Comparison of ENCODE assay signal across 8 cellular contexts in the genomic region with DNA sequence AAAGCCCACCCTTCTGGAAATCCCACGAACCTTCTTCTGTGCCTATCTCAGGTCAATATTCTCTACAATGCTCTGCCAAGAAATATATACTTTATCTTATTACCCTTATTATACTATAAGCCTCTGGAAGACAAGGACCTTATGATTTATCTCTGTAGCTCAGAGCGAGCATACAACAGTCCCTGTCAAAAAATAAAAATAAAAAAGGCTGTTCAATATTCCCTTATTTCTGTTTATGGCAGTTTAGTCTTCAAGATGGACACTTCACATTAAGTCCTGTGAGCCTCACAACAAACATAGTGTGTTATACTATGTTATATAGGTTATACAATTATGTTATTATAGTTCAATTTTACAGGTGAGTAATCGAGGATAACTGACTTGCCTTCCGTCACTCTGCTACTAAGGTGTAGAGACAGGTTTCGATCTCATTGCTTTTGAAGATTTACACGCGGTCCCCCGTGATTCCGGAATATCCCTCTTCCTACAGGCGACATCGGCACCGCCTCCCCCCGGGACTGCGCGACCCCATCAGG. TPM values are rescaled to one million over a fixed set of nuclear protein-coding genes. Genes with fewer than 3 reads are reported as not detected.
DNase-seq lines count a peak whose midpoint lies in the region; ATAC-seq and TF ChIP-seq lines count a peak whose summit lies in the region.

No MANE protein-coding gene starts in this region.

- DNase-seq in heart right ventricle = no peak
- DNase-seq in left cardiac atrium = no peak
- DNase-seq in activated T-helper 2 cell treated with anti-CD3 and anti-CD28 coated beads, Interferon-gamma antibody, Interleukin-2, Interleukin-4, amounts not matched to agents 10 μg/mL and 5 μg/mL and 100 μg/mL, durations not matched to agents 14 hours and 24 hours and 36 hours (ENCODE audit: low spot score) = no peak
- no peak for DNase-seq in left colon
- no peak for DNase-seq in thyroid gland
- DNase-seq in OCI-M1 (lab: John Stamatoyannopoulos, UW) = no peak

- H3K9me3 Mint-ChIP-seq in activated T-helper 2 cell treated with anti-CD3 and anti-CD28 coated beads, Interferon-gamma antibody, Interleukin-2, Interleukin-4, amounts not matched to agents 10 μg/mL and 5 μg/mL and 100 μg/mL, durations not matched to agents 14 hours and 24 hours and 36 hours = no peaks in the 10 kb centered on the region

- H3K9me3 ChIP-seq in heart right ventricle (no peaks in the 10 kb centered on the region), thyroid gland (no peaks in the 10 kb centered on the region)

- H3K27ac ChIP-seq in heart right ventricle (peak overlapping the region; percentile 74 to 99 (median 93)), thyroid gland (peak overlapping the region; percentile 95 to 98 (median 97))

- H3K36me3 Mint-ChIP-seq in activated T-helper 2 cell treated with anti-CD3 and anti-CD28 coated beads, Interferon-gamma antibody, Interleukin-2, Interleukin-4, amounts not matched to agents 10 μg/mL and 5 μg/mL and 100 μg/mL, durations not matched to agents 14 hours and 24 hours and 36 hours (ENCODE audit: low read depth) = peaks cover 19% of the 10 kb centered on the region

- H3K4me3 ChIP-seq in heart right ventricle (peak overlapping the region; percentile 74 to 97 (median 89)), thyroid gland (replicated peaks in 1 of 3) (peak overlapping the region; percentile 83 to 98 (median 86))

- H3K36me3 ChIP-seq in heart right ventricle = peaks cover 0 to 39% (median 5%) of the 10 kb centered on the region in 9 donors
- peaks cover 15 to 19% of the 10 kb centered on the region in 2 donors for H3K36me3 ChIP-seq in thyroid gland

- no peak for TF ChIP-seq POLR2A in thyroid gland (IDR thresholded peaks at IDR 0.05)

- no peak for TF ChIP-seq CTCF in heart right ventricle (IDR thresholded peaks at IDR 0.05)
- no peak for TF ChIP-seq CTCF in thyroid gland (IDR thresholded peaks at IDR 0.05)

- peaks cover 29% of the 10 kb centered on the region for H3K4me1 Mint-ChIP-seq in activated T-helper 2 cell treated with anti-CD3 and anti-CD28 coated beads, Interferon-gamma antibody, Interleukin-2, Interleukin-4, amounts not matched to agents 10 μg/mL and 5 μg/mL and 100 μg/mL, durations not matched to agents 14 hours and 24 hours and 36 hours (ENCODE audit: low read depth)

- ATAC-seq in heart right ventricle (peak in 1 of 8 donors; percentile 0), left cardiac atrium (no peak), left colon (peak; percentile 47), GM18858 (IDR thresholded peaks at IDR 0.05; ENCODE audit: unreplicated experiment) (no peak), HG03045 (IDR thresholded peaks at IDR 0.05; ENCODE audit: unreplicated experiment) (no peak)

- no peaks in the 10 kb centered on the region for H3K27me3 Mint-ChIP-seq in activated T-helper 2 cell treated with anti-CD3 and anti-CD28 coated beads, Interferon-gamma antibody, Interleukin-2, Interleukin-4, amounts not matched to agents 10 μg/mL and 5 μg/mL and 100 μg/mL, durations not matched to agents 14 hours and 24 hours and 36 hours (ENCODE audit: low read depth)

- H3K4me3 Mint-ChIP-seq in activated T-helper 2 cell treated with anti-CD3 and anti-CD28 coated beads, Interferon-gamma antibody, Interleukin-2, Interleukin-4, amounts not matched to agents 10 μg/mL and 5 μg/mL and 100 μg/mL, durations not matched to agents 14 hours and 24 hours and 36 hours (ENCODE audit: low read depth) = peak overlapping the region; percentile 99

- H3K27me3 ChIP-seq in heart right ventricle (no peaks in the 10 kb centered on the region), thyroid gland (no peaks in the 10 kb centered on the region)

- H3K4me1 ChIP-seq in heart right ventricle = peaks cover 8 to 28% (median 18%) of the 10 kb centered on the region in 9 donors
- H3K4me1 ChIP-seq in thyroid gland = peaks cover 10 to 15% of the 10 kb centered on the region in 2 donors

- peak overlapping the region; percentile 99 for H3K27ac Mint-ChIP-seq in activated T-helper 2 cell treated with anti-CD3 and anti-CD28 coated beads, Interferon-gamma antibody, Interleukin-2, Interleukin-4, amounts not matched to agents 10 μg/mL and 5 μg/mL and 100 μg/mL, durations not matched to agents 14 hours and 24 hours and 36 hours

- intact Hi-C loops in heart right ventricle (cut with DNase I) = loop anchor here in 4 of 10 donors (5.0 to 10.0 kb wide), 5 partner anchors 37 to 204 kb away; partner anchors contain the start of gene SPTSSA (in 3 of the 4)
- intact Hi-C loops in left cardiac atrium (cut with DNase I) = no loop called here
- intact Hi-C loops in activated T-helper 2 cell treated with anti-CD3 and anti-CD28 coated beads, Interferon-gamma antibody, Interleukin-2, Interleukin-4, amounts not matched to agents 10 μg/mL and 5 μg/mL and 100 μg/mL, durations not matched to agents 14 hours and 24 hours and 36 hours (cut with micrococcal nuclease) = loop anchor here (5.0 kb wide), 2 partner anchors 77 to 443 kb away; partner anchors contain the start of genes SPTSSA and SRP54
- intact Hi-C loops in left colon (cut with DNase I, micrococcal nuclease) = no loop called here
- intact Hi-C loops in thyroid gland (cut with DNase I) = loop anchor here (10.0 kb wide), 1 partner anchor 74 kb away; the partner anchor contains the start of gene SPTSSA

- WGBS in heart right ventricle, 2 donors = 1% methylated on average over 15 of the region's 15 CpGs
- WGBS in thyroid gland, 2 donors = 2% methylated on average over 15 of the region's 15 CpGs

RNA-seq across cellular contexts. Expression of gene EAPP, which starts 0.6 kb away (rescaled TPM):
- total RNA-seq in heart right ventricle (10 to 100 TPM; 16.4 to 24.5 (median 20.1) TPM), left cardiac atrium (10 to 100 TPM; 15.9 to 20.9 TPM), left colon (10 to 100 TPM; 51.5 to 59.7 TPM), thyroid gland (10 to 100 TPM; 45.2 to 68.7 (median 57.6) TPM)
- polyA plus RNA-seq in heart right ventricle = 10 to 100 TPM; 18.8 to 20.1 TPM
- total RNA-seq in activated T-helper 2 cell treated with anti-CD3 and anti-CD28 coated beads, Interferon-gamma antibody, Interleukin-2, Interleukin-4, amounts not matched to agents 10 μg/mL and 5 μg/mL and 100 μg/mL, durations not matched to agents 14 hours and 24 hours and 36 hours = 35.2 and 36.6 TPM in 2 replicates

Comparison
In these comparisons a context has a peak if more than half of its experiments do, and no peak if none do; other contexts are left out.
1. intact Hi-C loops: an anchor here in activated T-helper 2 cell treated with anti-CD3 and anti-CD28 coated beads, Interferon-gamma antibody, Interleukin-2, Interleukin-4, amounts not matched to agents 10 μg/mL and 5 μg/mL and 100 μg/mL, durations not matched to agents 14 hours and 24 hours and 36 hours (5.0 kb wide) and thyroid gland (10.0 kb wide); none called in left cardiac atrium and left colon.